In genomic region chr6:43491750-43492661, GRCh38 we compare ENCODE assay signal across 1 cellular context.
TF ChIP-seq lines count a peak whose summit lies in the region.

No MANE protein-coding gene starts in this region.

TF ChIP-seq in HepG2, 621 proteins besides CTCF, POLR2A, EP300 and RAD21 (continued from another document and continues in another):
- TF ChIP-seq MTERF4 (CRISPR knock-in tag; IDR thresholded peaks at IDR 0.05) (0 out of 2 replicates have a peak, but pooled peaks have one; percentile 67), ATF5 (CRISPR knock-in tag; IDR thresholded peaks at IDR 0.05; ENCODE audit: low read depth) (no peak), PREB (CRISPR knock-in tag; IDR thresholded peaks at IDR 0.05) (no peak), ZMYM2 (CRISPR knock-in tag; IDR thresholded peaks at IDR 0.05) (no peak), ZFP41 (CRISPR knock-in tag; IDR thresholded peaks at IDR 0.05; ENCODE audit: borderline replicate concordance) (no peak), ZNF614 (CRISPR knock-in tag; IDR thresholded peaks at IDR 0.05; ENCODE audit: borderline replicate concordance) (no peak), DPF2 (CRISPR knock-in tag; IDR thresholded peaks at IDR 0.05; ENCODE audit: borderline replicate concordance, low read depth) (no peak), ZFP36 (IDR thresholded peaks at IDR 0.05; ENCODE audit: borderline replicate concordance, low read depth, low read length, partially characterized antibody) (no peak), HNF1B (CRISPR knock-in tag; IDR thresholded peaks at IDR 0.05) (0 out of 2 replicates have a peak, but pooled peaks have one; percentile 60), CEBPZ (IDR thresholded peaks at IDR 0.05; ENCODE audit: low read length) (no peak), ZNF510 (CRISPR knock-in tag; IDR thresholded peaks at IDR 0.05; ENCODE audit: low read depth) (no peak), ZNF260 (CRISPR knock-in tag; IDR thresholded peaks at IDR 0.05; ENCODE audit: borderline replicate concordance, low read depth) (no peak), PITX1 (CRISPR knock-in tag; IDR thresholded peaks at IDR 0.05) (no peak), LRRFIP1 (CRISPR knock-in tag; conservative IDR thresholded peaks at IDR 0.05) (no peak), ZNF572 (CRISPR knock-in tag; IDR thresholded peaks at IDR 0.05) (0 out of 2 replicates have a peak, but pooled peaks have one; percentile 34), SP1 (IDR thresholded peaks at IDR 0.05) (no peak), SP1 (CRISPR knock-in tag; IDR thresholded peaks at IDR 0.05) (no peak), CBFB (CRISPR knock-in tag; IDR thresholded peaks at IDR 0.05) (no peak), CHD4 (IDR thresholded peaks at IDR 0.05; ENCODE audit: borderline replicate concordance, low read length) (no peak), MTF2 (CRISPR knock-in tag; IDR thresholded peaks at IDR 0.05; ENCODE audit: borderline replicate concordance) (no peak), BRCA1 (CRISPR knock-in tag; IDR thresholded peaks at IDR 0.05) (no peak), ZBTB1 (CRISPR knock-in tag; IDR thresholded peaks at IDR 0.05; ENCODE audit: borderline replicate concordance) (no peak), SP2 (CRISPR knock-in tag; IDR thresholded peaks at IDR 0.05) (no peak), MAZ (IDR thresholded peaks at IDR 0.05; ENCODE audit: borderline replicate concordance, low read depth, low read length) (no peak), MAZ (CRISPR knock-in tag; IDR thresholded peaks at IDR 0.05; ENCODE audit: low read depth) (no peak), TFDP2 (CRISPR knock-in tag; IDR thresholded peaks at IDR 0.05) (no peak), PHF8 (CRISPR knock-in tag; IDR thresholded peaks at IDR 0.05) (no peak), ZNF737 (CRISPR knock-in tag; IDR thresholded peaks at IDR 0.05; ENCODE audit: borderline replicate concordance) (no peak), GMEB2 (CRISPR knock-in tag; IDR thresholded peaks at IDR 0.05; ENCODE audit: low read depth) (no peak), KMT2B (CRISPR knock-in tag; IDR thresholded peaks at IDR 0.05) (no peak), PLRG1 (conservative IDR thresholded peaks at IDR 0.05) (no peak), AFF4 (CRISPR knock-in tag; IDR thresholded peaks at IDR 0.05) (no peak), NFRKB (IDR thresholded peaks at IDR 0.05) (no peak), MIXL1 (CRISPR knock-in tag; IDR thresholded peaks at IDR 0.05) (no peak), POLR2AphosphoS2 (IDR thresholded peaks at IDR 0.05; ENCODE audit: low read depth, low read length) (no peak), ESRRA (CRISPR knock-in tag; IDR thresholded peaks at IDR 0.05; ENCODE audit: low read depth) (no peak), KDM6A (CRISPR knock-in tag; IDR thresholded peaks at IDR 0.05; ENCODE audit: low read depth) (no peak), ARID5B (CRISPR knock-in tag; IDR thresholded peaks at IDR 0.05) (no peak), ZNF7 (CRISPR knock-in tag; IDR thresholded peaks at IDR 0.05) (no peak), SALL2 (CRISPR knock-in tag; IDR thresholded peaks at IDR 0.05) (no peak), ADNP (CRISPR knock-in tag; IDR thresholded peaks at IDR 0.05) (no peak), PAX8 (CRISPR knock-in tag; IDR thresholded peaks at IDR 0.05; ENCODE audit: borderline replicate concordance) (no peak), MED8 (CRISPR knock-in tag; IDR thresholded peaks at IDR 0.05; ENCODE audit: insufficient replicate concordance) (no peak)
